ENCODE assay signal across 10 cellular contexts in the genomic region with DNA sequence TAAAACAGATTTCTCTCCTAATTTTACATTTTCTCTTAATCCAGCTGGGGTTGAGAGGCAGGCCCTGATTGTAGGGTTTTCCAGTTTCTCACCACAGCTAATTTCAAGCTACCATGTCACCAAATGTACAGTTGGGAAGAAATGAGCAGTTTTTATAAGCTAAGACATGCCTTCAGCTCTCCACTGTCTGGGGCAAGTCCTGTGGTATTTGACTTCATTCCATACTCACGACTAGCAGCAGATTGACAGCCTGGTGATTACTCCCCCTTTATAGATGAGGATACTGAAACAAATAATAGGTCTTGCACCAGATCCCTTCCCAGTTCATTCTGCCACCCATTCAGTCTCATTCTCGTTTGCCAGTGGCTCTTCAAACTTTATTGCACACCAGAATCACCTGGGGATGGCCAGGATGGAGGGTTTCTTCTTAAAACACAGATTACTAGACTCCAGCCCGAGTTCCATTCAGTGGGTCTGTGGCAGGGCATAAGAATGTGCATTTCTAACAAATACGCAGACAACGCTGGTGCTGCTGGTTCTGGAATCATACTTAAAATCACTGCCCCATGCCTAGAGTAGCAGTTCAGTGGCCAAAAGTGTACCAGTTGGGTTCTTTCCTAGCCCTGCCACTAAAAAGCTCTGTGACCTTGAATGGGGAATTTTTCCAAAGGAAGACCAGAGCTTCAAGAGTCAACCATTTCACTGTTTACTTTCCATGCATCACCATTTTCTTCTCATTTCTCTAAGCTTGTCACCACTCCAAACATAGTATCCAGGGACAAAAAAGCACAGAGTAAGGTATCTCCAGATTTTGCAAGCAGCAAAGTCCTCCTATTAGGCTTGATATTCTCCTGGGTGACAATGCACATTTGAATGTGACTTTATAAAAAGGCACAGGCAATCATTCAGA.
A peak's percentile ranks its signal among the peaks of the same experiment; 100 is the strongest.
DNase-seq lines count a peak whose midpoint lies in the region; ATAC-seq, FAIRE-seq and TF ChIP-seq lines count a peak whose summit lies in the region.
"Had no signal": no experiment of that assay in that cellular context is flagged by ENCODE, and none has a peak within 500 bp of the region (broad histone marks: within the 10 kb centered on the region; RNA-seq: fewer than 3 reads in every experiment).

No MANE protein-coding gene starts in this region.

- H3K27me3 ChIP-seq in gastroesophageal sphincter: no peaks in the 10 kb centered on the region

- TF ChIP-seq CTCF in VCaP (conservative IDR thresholded peaks at IDR 0.05) (no peak), gastroesophageal sphincter (IDR thresholded peaks at IDR 0.05) (no peak)

- no peaks in the 10 kb centered on the region for H3K36me3 ChIP-seq in gastroesophageal sphincter

- DNase-seq in ELF-1 (ENCODE audit: low read depth, low spot score) (peak; percentile 18), renal cortical epithelial cell (ENCODE audit: low read depth) (peak; percentile 74), ureter (ENCODE audit: low spot score) (no peak), GM12892 (ENCODE audit: insufficient read length) (no peak)
- no peak for DNase-seq in effector CD4-positive, alpha-beta T cell
- DNase-seq: activated gamma-delta T cell treated with Interleukin-2 at 50 U/mL for 16 hours, NCI-H1105 treated with DMSO at 0.1 percent for 48 hours had no signal

- H3K4me1 ChIP-seq in gastroesophageal sphincter: peaks cover 21 to 93% (median 38%) of the 10 kb centered on the region in 3 donors

- no peaks in the 10 kb centered on the region for H3K9me3 ChIP-seq in gastroesophageal sphincter

- FAIRE-seq in GM12892 (lab: Jason Lieb, UNC): no peak

- H3K27ac ChIP-seq in VCaP: peak overlapping the region; percentile 87
- H3K27ac ChIP-seq in gastroesophageal sphincter: peak overlapping the region; percentile 82 to 95 (median 92)

- no peak for TF ChIP-seq EP300 in gastroesophageal sphincter (IDR thresholded peaks at IDR 0.05)

- no peak for ATAC-seq in gastroesophageal sphincter
- ATAC-seq in GM19467 (IDR thresholded peaks at IDR 0.05; ENCODE audit: unreplicated experiment): no peak

- H3K4me3 ChIP-seq in gastroesophageal sphincter: no peak overlapping the region

- TF ChIP-seq POLR2A in gastroesophageal sphincter (IDR thresholded peaks at IDR 0.05): no peak
- no peak for TF ChIP-seq POLR2A in GM12892 (IDR thresholded peaks at IDR 0.05; ENCODE audit: low read depth, low read length)

- WGBS in gastroesophageal sphincter (ENCODE audit: low coverage in 1 of 2), 2 donors: 46 to 50% methylated on average over 3 to 5 of the region's 5 CpGs

Comparison
In these comparisons a context has a peak if more than half of its experiments do, and no peak if none do; other contexts are left out.
1. DNase-seq: peak in ELF-1 (single experiment) and renal cortical epithelial cell (single experiment); none in ureter (single experiment), effector CD4-positive, alpha-beta T cell (single experiment) and GM12892 (single experiment).